Comparison of ENCODE assay signal across 28 cellular contexts in genomic region chr14:42671636-42672035, GRCh38.
"Had no signal": no experiment of that assay in that cellular context is flagged by ENCODE, and none has a peak within 500 bp of the region (broad histone marks: within the 10 kb centered on the region; RNA-seq: fewer than 3 reads in every experiment).

No MANE protein-coding gene starts in this region.

- H3K27me3 Mint-ChIP-seq: activated B cell treated with CpG ODN at 0.5 μM for 24 hours; activated CD4-positive, alpha-beta T cell treated with anti-CD3 and anti-CD28 coated beads, Interleukin-2, amount 10 ng/mL, durations not matched to agents 24 days and 14 days; activated CD8-positive, alpha-beta memory T cell treated with anti-CD3 and anti-CD28 coated beads, Interleukin-2, amount 10 ng/mL, durations not matched to agents 7 days and 5 days; activated naive CD8-positive, alpha-beta T cell treated with anti-CD3 and anti-CD28 coated beads, Interleukin-2, amount 50 U/mL, for 24 hours; activated T-cell treated with anti-CD3 and anti-CD28 coated beads, Interleukin-2, amount 50 U/mL, for 24 hours; brain; T-cell had no signal

- H2AFZ ChIP-seq: PC-9 had no signal

- ATAC-seq: activated CD8-positive, alpha-beta memory T cell treated with anti-CD3 and anti-CD28 coated beads, Interleukin-2, amount 10 ng/mL, durations not matched to agents 7 days and 5 days; activated naive CD4-positive, alpha-beta T cell treated with anti-CD3 and anti-CD28 coated beads, Interleukin-2, amount 50 U/mL, for 72 hours; activated naive CD8-positive, alpha-beta T cell treated with anti-CD3 and anti-CD28 coated beads, Interleukin-2, amount 50 U/mL, for 24 hours; Right ventricle myocardium inferior; T-cell had no signal

- H3K4me3 ChIP-seq: cardiac muscle cell, PC-9, SK-N-MC had no signal

- H3K4me2 ChIP-seq: PC-9 had no signal

- DNase-seq: activated B cell treated with CpG ODN at 0.5 μM for 24 hours; activated CD4-positive, alpha-beta T cell treated with anti-CD3 and anti-CD28 coated beads for 1 hour; activated CD4-positive, alpha-beta T cell treated with anti-CD3 and anti-CD28 coated beads, Interleukin-2, amount 10 ng/mL, durations not matched to agents 24 days and 14 days; activated CD4-positive, alpha-beta T cell treated with anti-CD3 and anti-CD28 coated beads, Interleukin-2, amount 50 U/mL, for 48 hours; activated CD8-positive, alpha-beta memory T cell treated with anti-CD3 and anti-CD28 coated beads, Interleukin-2, amount 10 ng/mL, durations not matched to agents 7 days and 5 days; activated effector memory CD4-positive, alpha-beta T cell treated with anti-CD3 and anti-CD28 coated beads, Interleukin-2, amount 50 U/mL, for 16 hours; activated naive CD4-positive, alpha-beta T cell treated with Interleukin-2 at 50 U/mL for 16 hours; activated naive CD8-positive, alpha-beta T cell treated with anti-CD3 and anti-CD28 coated beads, Interleukin-2, amount 50 U/mL, for 24 hours; activated T-cell treated with anti-CD3 and anti-CD28 coated beads, Interleukin-2, amount 50 U/mL, for 24 hours; amygdala; KBM-7; NCI-H1105; NCI-H1436; NCI-H1694 treated with DMSO at 0.1 percent for 48 hours; NCI-H2029 treated with DMSO at 0.1 percent for 48 hours; NCI-H446; NCI-H524; PC-9; RPMI8226; T-cell; T-helper 2 cell; T1000 had no signal

- H3K4me1 Mint-ChIP-seq: activated B cell treated with CpG ODN at 0.5 μM for 24 hours; activated CD4-positive, alpha-beta T cell treated with anti-CD3 and anti-CD28 coated beads, Interleukin-2, amount 10 ng/mL, durations not matched to agents 24 days and 14 days; activated CD8-positive, alpha-beta memory T cell treated with anti-CD3 and anti-CD28 coated beads, Interleukin-2, amount 10 ng/mL, durations not matched to agents 7 days and 5 days; activated naive CD8-positive, alpha-beta T cell treated with anti-CD3 and anti-CD28 coated beads, Interleukin-2, amount 50 U/mL, for 24 hours; brain; T-cell had no signal

- H3K27me3 ChIP-seq: cardiac muscle cell had no signal

- H3K9me3 Mint-ChIP-seq: activated B cell treated with CpG ODN at 0.5 μM for 24 hours; activated CD4-positive, alpha-beta T cell treated with anti-CD3 and anti-CD28 coated beads, Interleukin-2, amount 10 ng/mL, durations not matched to agents 24 days and 14 days; brain had no signal

- H3K4me3 Mint-ChIP-seq: activated B cell treated with CpG ODN at 0.5 μM for 24 hours; activated CD4-positive, alpha-beta T cell treated with anti-CD3 and anti-CD28 coated beads, Interleukin-2, amount 10 ng/mL, durations not matched to agents 24 days and 14 days; activated CD8-positive, alpha-beta memory T cell treated with anti-CD3 and anti-CD28 coated beads, Interleukin-2, amount 10 ng/mL, durations not matched to agents 7 days and 5 days; activated naive CD8-positive, alpha-beta T cell treated with anti-CD3 and anti-CD28 coated beads, Interleukin-2, amount 50 U/mL, for 24 hours; activated T-cell treated with anti-CD3 and anti-CD28 coated beads, Interleukin-2, amount 50 U/mL, for 24 hours; activated T-helper 1 cell treated with anti-CD3 and anti-CD28 coated beads, Interleukin-12 subunit alpha, Interleukin-12 subunit beta, Interleukin-2, Interleukin-4 antibody, amounts not matched to agents 30 ng/mL and 10 ng/mL and 1 ng/mL, durations not matched to agents 14 hours and 24 hours and 36 hours; brain; T-cell had no signal

- H3K36me3 ChIP-seq: cardiac muscle cell had no signal

- H3K36me3 Mint-ChIP-seq: activated CD8-positive, alpha-beta memory T cell treated with anti-CD3 and anti-CD28 coated beads, Interleukin-2, amount 10 ng/mL, durations not matched to agents 7 days and 5 days; activated naive CD4-positive, alpha-beta T cell treated with anti-CD3 and anti-CD28 coated beads, Interleukin-2, amount 50 U/mL, for 72 hours; brain; T-cell had no signal

- H3K27ac ChIP-seq: cardiac muscle cell, PC-9, SK-N-MC had no signal

- H3K27ac Mint-ChIP-seq: activated B cell treated with CpG ODN at 0.5 μM for 24 hours; activated CD4-positive, alpha-beta T cell treated with anti-CD3 and anti-CD28 coated beads, Interleukin-2, amount 10 ng/mL, durations not matched to agents 24 days and 14 days; activated CD8-positive, alpha-beta memory T cell treated with anti-CD3 and anti-CD28 coated beads, Interleukin-2, amount 10 ng/mL, durations not matched to agents 7 days and 5 days; activated naive CD4-positive, alpha-beta T cell treated with anti-CD3 and anti-CD28 coated beads, Interleukin-2, amount 50 U/mL, for 72 hours; activated naive CD8-positive, alpha-beta T cell treated with anti-CD3 and anti-CD28 coated beads, Interleukin-2, amount 50 U/mL, for 24 hours; activated T-cell treated with anti-CD3 and anti-CD28 coated beads, Interleukin-2, amount 50 U/mL, for 24 hours; activated T-helper 1 cell treated with anti-CD3 and anti-CD28 coated beads, Interleukin-12 subunit alpha, Interleukin-12 subunit beta, Interleukin-2, Interleukin-4 antibody, amounts not matched to agents 30 ng/mL and 10 ng/mL and 1 ng/mL, durations not matched to agents 14 hours and 24 hours and 36 hours; brain; T-cell had no signal
